Comparison of ENCODE assay signal across 11 cellular contexts in genomic region chr3:50122071-50122470, GRCh38. TPM values are rescaled to one million over a fixed set of nuclear protein-coding genes. Genes with fewer than 3 reads are reported as not detected.
A peak's percentile ranks its signal among the peaks of the same experiment; 100 is the strongest.
DNase-seq lines count a peak whose midpoint lies in the region; ATAC-seq and TF ChIP-seq lines count a peak whose summit lies in the region.
"Had no signal": no experiment of that assay in that cellular context is flagged by ENCODE, and none has a peak within 500 bp of the region (broad histone marks: within the 10 kb centered on the region; RNA-seq: fewer than 3 reads in every experiment).

No MANE protein-coding gene starts in this region.

- H3K27me3 ChIP-seq in BLaER1: no peaks in the 10 kb centered on the region

- peak in 1 of 2 donors; percentile 23 for DNase-seq in cardiac fibroblast (ENCODE audit: low read depth in 2 of 2)
- peak; percentile 29 for DNase-seq in left kidney (ENCODE audit: low read depth, low spot score)
- no peak for DNase-seq in NCI-H2107 treated with DMSO at 0.1 percent for 48 hours (lab: John Stamatoyannopoulos, UW; ENCODE audit: unreplicated experiment)
- no peak for DNase-seq in chondrocyte (ENCODE audit: low spot score)
- no peak for DNase-seq in anterior cingulate cortex (lab: John Stamatoyannopoulos, UW)
- DNase-seq: NK-92 treated with Interleukin-12 subunit alpha and Interleukin-12 subunit beta, amount 100 ng/mL, for 24 hours had no signal

- H4K20me1 ChIP-seq in BLaER1: peaks cover 63% of the 10 kb centered on the region

- H3K4me3 Mint-ChIP-seq in chondrocyte (ENCODE audit: unreplicated experiment): no peak overlapping the region
- H3K4me3 Mint-ChIP-seq: B cell had no signal

- H3K36me3 Mint-ChIP-seq in chondrocyte (ENCODE audit: low read depth): peaks cover 13% of the 10 kb centered on the region

- H3K9me3 ChIP-seq in BLaER1 (no peaks in the 10 kb centered on the region), HEK293 (ENCODE audit: control insufficient read depth, insufficient read depth, low read depth, low read length) (no peaks in the 10 kb centered on the region)

- H3K9ac ChIP-seq in BLaER1: no peak overlapping the region

- H3K4me1 ChIP-seq in BLaER1 (peaks cover 35% of the 10 kb centered on the region), HEK293 (ENCODE audit: control insufficient read depth, insufficient read depth, low read length) (peaks cover 7% of the 10 kb centered on the region)

- POLR2A ChIA-PET in HEK293 (lab: Yijun Ruan, JAX): interaction anchor here (1.1 kb wide), 1 partner anchor 31 kb away, joined by 3 read pairs; no protein-coding TSS in a partner anchor

- H3K27ac ChIP-seq in BLaER1 (no peak overlapping the region), HEK293 (ENCODE audit: extremely low read depth, low read depth, low read length) (no peak overlapping the region)

- H3K27ac Mint-ChIP-seq in chondrocyte (ENCODE audit: unreplicated experiment): no peak overlapping the region
- H3K27ac Mint-ChIP-seq: activated T-helper 2 cell treated with anti-CD3 and anti-CD28 coated beads, Interferon-gamma antibody, Interleukin-2, Interleukin-4, amounts not matched to agents 10 μg/mL and 5 μg/mL and 100 μg/mL, durations not matched to agents 14 hours and 24 hours and 36 hours; B cell had no signal

- CTCF ChIA-PET in HEK293 (lab: Yijun Ruan, JAX): interaction anchor here (0.6 to 5.3 kb wide), 12 partner anchors 10 to 105 kb away, joined by 3 to 51 read pairs (median 4); partner anchors contain the start of gene GNAT1

- no peaks in the 10 kb centered on the region for H3K9me3 Mint-ChIP-seq in chondrocyte (ENCODE audit: low read depth)
- H3K9me3 Mint-ChIP-seq: activated T-helper 2 cell treated with anti-CD3 and anti-CD28 coated beads, Interferon-gamma antibody, Interleukin-2, Interleukin-4, amounts not matched to agents 10 μg/mL and 5 μg/mL and 100 μg/mL, durations not matched to agents 14 hours and 24 hours and 36 hours had no signal

- H3K4me1 Mint-ChIP-seq in chondrocyte (ENCODE audit: low read depth): peaks cover 48% of the 10 kb centered on the region

- ATAC-seq in HG02798 (IDR thresholded peaks at IDR 0.05; ENCODE audit: poor library complexity, unreplicated experiment): no peak

- peaks cover 58% of the 10 kb centered on the region for H3K36me3 ChIP-seq in BLaER1
- H3K36me3 ChIP-seq in HEK293 (ENCODE audit: control insufficient read depth in 2 of 2, insufficient read depth in 1 of 2, low read length in 2 of 2): peaks cover 5 to 49% of the 10 kb centered on the region in 2 experiments; a peak in 2 of 3 replicates

- H3K27me3 Mint-ChIP-seq in chondrocyte (ENCODE audit: low read depth): no peaks in the 10 kb centered on the region
- H3K27me3 Mint-ChIP-seq: B cell had no signal

- 0 out of 2 replicates have a peak overlapping the region, but pooled peaks have one; percentile 16 for H3K4me2 ChIP-seq in BLaER1

- no peak overlapping the region for H3K4me3 ChIP-seq in BLaER1
- H3K4me3 ChIP-seq in HEK293 (ENCODE audit: low read depth, low read length): no peak overlapping the region
- no peak overlapping the region for H3K4me3 ChIP-seq in cardiac fibroblast (replicated peaks in 1 of 2; ENCODE audit: low read depth in 2 of 2, low read length in 2 of 2)

- TF ChIP-seq CTCF in HEK293 (tag by site-specific recombination; IDR thresholded peaks at IDR 0.05) (no peak), cardiac fibroblast (IDR thresholded peaks at IDR 0.05; ENCODE audit: low read depth, low read length) (peak; percentile 10), chondrocyte (IDR thresholded peaks at IDR 0.05) (no peak)

TF ChIP-seq in HEK293, 187 proteins besides CTCF, POLR2A, EP300 and RAD21:
- no peak for TF ChIP-seq YY1 (tag by site-specific recombination; IDR thresholded peaks at IDR 0.05)
- TF ChIP-seq, protein P1, sequence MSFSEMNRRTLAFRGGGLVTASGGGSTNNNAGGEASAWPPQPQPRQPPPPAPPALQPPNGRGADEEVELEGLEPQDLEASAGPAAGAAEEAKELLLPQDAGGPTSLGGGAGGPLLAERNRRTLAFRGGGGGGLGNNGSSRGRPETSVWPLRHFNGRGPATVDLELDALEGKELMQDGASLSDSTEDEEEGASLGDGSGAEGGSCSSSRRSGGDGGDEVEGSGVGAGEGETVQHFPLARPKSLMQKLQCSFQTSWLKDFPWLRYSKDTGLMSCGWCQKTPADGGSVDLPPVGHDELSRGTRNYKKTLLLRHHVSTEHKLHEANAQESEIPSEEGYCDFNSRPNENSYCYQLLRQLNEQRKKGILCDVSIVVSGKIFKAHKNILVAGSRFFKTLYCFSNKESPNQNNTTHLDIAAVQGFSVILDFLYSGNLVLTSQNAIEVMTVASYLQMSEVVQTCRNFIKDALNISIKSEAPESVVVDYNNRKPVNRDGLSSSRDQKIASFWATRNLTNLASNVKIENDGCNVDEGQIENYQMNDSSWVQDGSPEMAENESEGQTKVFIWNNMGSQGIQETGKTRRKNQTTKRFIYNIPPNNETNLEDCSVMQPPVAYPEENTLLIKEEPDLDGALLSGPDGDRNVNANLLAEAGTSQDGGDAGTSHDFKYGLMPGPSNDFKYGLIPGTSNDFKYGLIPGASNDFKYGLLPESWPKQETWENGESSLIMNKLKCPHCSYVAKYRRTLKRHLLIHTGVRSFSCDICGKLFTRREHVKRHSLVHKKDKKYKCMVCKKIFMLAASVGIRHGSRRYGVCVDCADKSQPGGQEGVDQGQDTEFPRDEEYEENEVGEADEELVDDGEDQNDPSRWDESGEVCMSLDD (tag by site-specific recombination; IDR thresholded peaks at IDR 0.05): 0 out of 2 replicates have a peak, but pooled peaks have one; percentile 13

RNA-seq across cellular contexts. Expression of gene SEMA3F, which starts 33.1 kb away (rescaled TPM):
- total RNA-seq in chondrocyte: 18.7 to 37.5 TPM (median 36.7 TPM) in 3 replicates

RNA-seq across cellular contexts. Expression of gene RBM5, which starts 33.4 kb away (rescaled TPM):
- total RNA-seq in chondrocyte: 119 to 147 TPM (median 127 TPM) in 3 replicates
